Comparison of ENCODE assay signal across 19 cellular contexts in the genomic region with DNA sequence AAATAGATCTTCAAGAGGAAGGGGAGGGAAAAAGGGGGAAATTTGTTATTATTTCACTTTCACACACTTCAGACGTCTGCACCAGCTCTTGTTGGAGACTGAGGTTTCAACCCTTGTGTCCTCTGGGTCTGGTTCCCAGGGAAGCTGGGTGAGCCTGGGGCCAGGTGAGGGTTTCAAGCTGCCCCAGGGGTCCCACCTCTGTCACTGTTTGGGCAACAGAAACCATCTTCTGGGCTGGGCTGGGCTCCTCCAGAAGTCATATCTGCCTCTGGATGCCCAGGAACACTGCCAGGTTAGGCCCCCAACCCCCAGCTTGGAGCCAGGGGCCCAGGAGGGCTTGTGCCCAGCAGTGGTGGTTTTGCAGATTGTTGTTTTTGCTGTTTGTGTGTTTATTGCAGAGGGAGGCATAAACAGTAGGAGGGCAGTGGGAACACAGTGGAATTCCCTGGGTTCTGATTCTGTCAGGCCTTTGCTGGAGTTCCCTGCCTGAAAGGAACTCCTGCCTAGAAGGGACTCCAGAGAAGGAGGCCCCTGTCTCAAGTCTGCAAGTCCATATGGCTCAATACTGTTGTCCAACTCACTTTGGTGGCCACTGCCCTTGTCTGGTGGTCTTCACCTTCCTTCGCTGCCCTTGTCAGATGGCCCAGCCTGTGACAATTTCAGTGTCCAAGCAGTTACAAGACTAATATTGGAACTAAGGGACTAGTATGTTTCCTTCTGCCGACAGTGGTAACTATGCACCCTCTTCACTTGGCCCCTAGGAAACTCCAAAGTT. TPM values are rescaled to one million over a fixed set of nuclear protein-coding genes. Genes with fewer than 3 reads are reported as not detected.
DNase-seq lines count a peak whose midpoint lies in the region; ATAC-seq, FAIRE-seq and TF ChIP-seq lines count a peak whose summit lies in the region.
"Had no signal": no experiment of that assay in that cellular context is flagged by ENCODE, and none has a peak within 500 bp of the region (broad histone marks: within the 10 kb centered on the region; RNA-seq: fewer than 3 reads in every experiment).

No MANE protein-coding gene starts in this region.

- H3K9ac ChIP-seq in keratinocyte (ENCODE audit: control insufficient read depth, extremely low read depth, insufficient read depth, low read length), result no peak overlapping the region

- no peaks in the 10 kb centered on the region for H3K36me3 Mint-ChIP-seq in activated T-cell treated with anti-CD3 and anti-CD28 coated beads, Interleukin-2, amount 50 U/mL, for 24 hours (ENCODE audit: low read depth)
- H3K36me3 Mint-ChIP-seq: naive thymus-derived CD4-positive, alpha-beta T cell had no signal

- H3K27me3 ChIP-seq in keratinocyte (ENCODE audit: control insufficient read depth, extremely low read depth, insufficient read depth, low read length), result peaks cover 73% of the 10 kb centered on the region
- H3K27me3 ChIP-seq: left lung had no signal

- H2AFZ ChIP-seq in keratinocyte (ENCODE audit: control insufficient read depth, low read length), result no peak overlapping the region

- ATAC-seq in HG03439 (IDR thresholded peaks at IDR 0.05; ENCODE audit: unreplicated experiment), result no peak
- ATAC-seq: naive thymus-derived CD4-positive, alpha-beta T cell had no signal

- H3K9me3 ChIP-seq in keratinocyte (ENCODE audit: control insufficient read depth, low read depth, low read length), result no peaks in the 10 kb centered on the region
- H3K9me3 ChIP-seq: left lung had no signal

- H4K20me1 ChIP-seq in keratinocyte (ENCODE audit: control insufficient read depth, extremely low read depth, insufficient read depth, low read length), result peaks cover 14% of the 10 kb centered on the region

- TF ChIP-seq CTCF in keratinocyte (optimal IDR thresholded peaks at IDR 0.05 in 1 of 3, IDR thresholded peaks at IDR 0.05 in 1 of 3, conservative IDR thresholded peaks at IDR 0.05 in 1 of 3; ENCODE audit: extremely low read depth in 1 of 3, insufficient read depth in 2 of 3, low read length in 3 of 3), result no peak

- no peak overlapping the region for H3K4me3 Mint-ChIP-seq in activated T-cell treated with anti-CD3 and anti-CD28 coated beads, Interleukin-2, amount 50 U/mL, for 24 hours
- H3K4me3 Mint-ChIP-seq: activated CD4-positive, alpha-beta T cell treated with anti-CD3 and anti-CD28 coated beads for 36 hours had no signal

- peak overlapping the region; percentile 47 for H3K27ac Mint-ChIP-seq in activated T-cell treated with anti-CD3 and anti-CD28 coated beads, Interleukin-2, amount 50 U/mL, for 24 hours
- H3K27ac Mint-ChIP-seq: activated CD4-positive, alpha-beta T cell treated with anti-CD3 and anti-CD28 coated beads for 36 hours; activated T-helper 2 cell treated with anti-CD3 and anti-CD28 coated beads, Interferon-gamma antibody, Interleukin-2, Interleukin-4, amounts not matched to agents 10 μg/mL and 5 μg/mL and 100 μg/mL, durations not matched to agents 14 hours and 24 hours and 36 hours had no signal

- no peaks in the 10 kb centered on the region for H3K9me3 Mint-ChIP-seq in activated T-cell treated with anti-CD3 and anti-CD28 coated beads, Interleukin-2, amount 50 U/mL, for 24 hours
- H3K9me3 Mint-ChIP-seq: activated T-helper 2 cell treated with anti-CD3 and anti-CD28 coated beads, Interferon-gamma antibody, Interleukin-2, Interleukin-4, amounts not matched to agents 10 μg/mL and 5 μg/mL and 100 μg/mL, durations not matched to agents 14 hours and 24 hours and 36 hours; naive thymus-derived CD4-positive, alpha-beta T cell had no signal

- DNase-seq in activated T-cell treated with anti-CD3 and anti-CD28 coated beads, Interleukin-2, amount 50 U/mL, for 24 hours, result no peak
- DNase-seq in activated T-cell treated with anti-CD3 and anti-CD28 coated beads for 4 hours (no peak), RPMI7951 (ENCODE audit: low read depth) (peak; percentile 28), keratinocyte (ENCODE audit: low read depth, low spot score) (no peak), urothelium cell line (ENCODE audit: low spot score) (peak; percentile 30), SIG-M5 treated with dmso at 0.1 percent for 504 hours (lab: John Stamatoyannopoulos, UW; ENCODE audit: unreplicated experiment) (no peak), NOMO-1 treated with DMSO at 0.1 percent for 48 hours (lab: John Stamatoyannopoulos, UW; ENCODE audit: unreplicated experiment) (no peak)
- DNase-seq: cortex of kidney; DMS 273 treated with DMSO at 0.1 percent for 48 hours; naive thymus-derived CD4-positive, alpha-beta T cell; NCI-H146; retina; stimulated activated CD4-positive, alpha-beta T cell treated with anti-CD3 and anti-CD28 coated beads, Interleukin-1b, Interleukin-23, amount 100 ng/mL, for 48 hours had no signal

- peaks cover 5% of the 10 kb centered on the region for H3K27me3 Mint-ChIP-seq in activated T-cell treated with anti-CD3 and anti-CD28 coated beads, Interleukin-2, amount 50 U/mL, for 24 hours

- FAIRE-seq in keratinocyte (lab: Jason Lieb, UNC) (peak; percentile 32), urothelium cell line (lab: Jason Lieb, UNC) (no peak)
- FAIRE-seq: H54 had no signal

- H3K27ac ChIP-seq in keratinocyte (ENCODE audit: control insufficient read depth, insufficient read depth, low read length), result no peak overlapping the region

- H3K9me1 ChIP-seq in keratinocyte (ENCODE audit: control insufficient read depth, extremely low read depth, insufficient read depth, low read length), result no peaks in the 10 kb centered on the region

- H3K4me2 ChIP-seq in keratinocyte (ENCODE audit: control insufficient read depth, extremely low read depth, insufficient read depth, low read depth, low read length), result no peak overlapping the region

- H3K4me3 ChIP-seq in keratinocyte (ENCODE audit: control insufficient read depth in 2 of 3, extremely low read depth in 1 of 3, insufficient read depth in 2 of 3, low read depth in 1 of 3, low read length in 3 of 3), result no peak overlapping the region
- H3K4me3 ChIP-seq: K562, left lung had no signal

- H3K4me1 ChIP-seq in keratinocyte (ENCODE audit: control insufficient read depth, extremely low read depth, insufficient read depth, low read length), result peaks cover 32% of the 10 kb centered on the region

- H3K79me2 ChIP-seq in keratinocyte (ENCODE audit: control insufficient read depth, insufficient read depth, low read length), result no peaks in the 10 kb centered on the region

- H3K4me1 Mint-ChIP-seq in activated T-cell treated with anti-CD3 and anti-CD28 coated beads, Interleukin-2, amount 50 U/mL, for 24 hours (ENCODE audit: low read depth), result peaks cover 9% of the 10 kb centered on the region

- dilution Hi-C loops in keratinocyte (cut with MboI; ENCODE audit: extremely low pct_ligation_motif_present, low sequenced_read_pairs), result no loop called here

- no peaks in the 10 kb centered on the region for H3K36me3 ChIP-seq in keratinocyte (ENCODE audit: control insufficient read depth in 2 of 2, extremely low read depth in 1 of 2, insufficient read depth in 2 of 2, low read length in 2 of 2)

RNA-seq across cellular contexts. Expression of gene RAB6B, which starts 47.3 kb away (rescaled TPM):
- total RNA-seq in RPMI7951 (2014; rRNA removed; shearing (Covaris generic)), result 0.12 and 0.29 TPM in 2 replicates
- polyA plus RNA-seq in keratinocyte, result 2.2 to 5.5 TPM (median 2.9 TPM) in 3 replicates
- 2.1 TPM for polyA plus RNA-seq in keratinocyte (2011; ENCODE audit: low read depth)
- 5.9 and 6.5 TPM in 2 replicates for polyA plus RNA-seq in keratinocyte (2011; cell fraction: cytosol; rRNA removed)
- 6.3 and 7.9 TPM in 2 replicates for polyA plus RNA-seq in keratinocyte (2011; cell fraction: nucleus; rRNA removed)
- polyA plus RNA-seq in keratinocyte (2012; ENCODE audit: low replicate concordance), result 1.6 and 4.3 TPM in 2 replicates
- polyA minus RNA-seq in keratinocyte, result 2.0 to 9.2 TPM (median 6.3 TPM) in 3 replicates
- polyA minus RNA-seq in keratinocyte (2011; cell fraction: cytosol; rRNA and poly(A)+ RNA removed), result 2.7 TPM
- 3.4 and 4.8 TPM in 2 replicates for polyA minus RNA-seq in keratinocyte (2011; cell fraction: nucleus; rRNA and poly(A)+ RNA removed)

Comparison
In these comparisons a context has a peak if more than half of its experiments do, and no peak if none do; other contexts are left out.
1. DNase-seq: peak in RPMI7951 (single experiment) and urothelium cell line (single experiment); none in activated T-cell treated with anti-CD3 and anti-CD28 coated beads, Interleukin-2, amount 50 U/mL, for 24 hours (single experiment), activated T-cell treated with anti-CD3 and anti-CD28 coated beads for 4 hours (single experiment), keratinocyte (single experiment), SIG-M5 treated with dmso at 0.1 percent for 504 hours (single experiment) and NOMO-1 treated with DMSO at 0.1 percent for 48 hours (single experiment).